11 cellular contexts compared by ENCODE assay signal in the genomic region with DNA sequence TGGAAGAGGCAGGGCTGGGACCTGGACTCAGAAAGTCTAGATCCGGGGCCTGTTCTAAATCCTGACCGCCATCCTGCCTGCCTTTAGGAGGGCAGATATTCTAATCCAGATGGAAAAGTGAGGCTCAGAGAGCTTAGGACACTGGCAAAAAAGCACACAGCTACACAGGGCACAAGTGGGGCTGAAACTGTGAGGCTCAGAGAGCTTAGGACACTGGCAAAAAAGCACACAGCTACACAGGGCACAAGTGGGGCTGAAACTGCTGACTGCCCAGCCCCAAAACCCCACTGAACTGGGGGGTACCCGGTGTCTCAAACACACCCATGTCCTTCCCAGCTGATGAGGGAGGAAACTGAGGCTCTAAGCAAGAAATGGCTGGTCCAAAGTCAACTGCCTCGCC. TPM values are rescaled to one million over a fixed set of nuclear protein-coding genes. Genes with fewer than 3 reads are reported as not detected.
DNase-seq lines count a peak whose midpoint lies in the region; ATAC-seq and TF ChIP-seq lines count a peak whose summit lies in the region.
"Had no signal": no experiment of that assay in that cellular context is flagged by ENCODE, and none has a peak within 500 bp of the region (broad histone marks: within the 10 kb centered on the region; RNA-seq: fewer than 3 reads in every experiment).

No MANE protein-coding gene starts in this region.

- TF ChIP-seq POLR2A in vagina (IDR thresholded peaks at IDR 0.05): no peak

- 83 to 86% methylated on average over 4 of the region's 4 CpGs for WGBS in heart right ventricle, 2 donors
- 88 to 89% methylated on average over 3 to 4 of the region's 4 CpGs for WGBS in mesodermal cell (ENCODE audit: insufficient coverage in 2 of 2), 2 experiments

- intact Hi-C loops in heart right ventricle (cut with DNase I) (loop anchor here in 3 of 10 donors (5.0 kb wide), 3 partner anchors 108 to 378 kb away; a partner anchor contains a TSS), Right ventricle myocardium inferior (cut with DNase I) (loop anchor here (5.0 to 10.0 kb wide), 2 partner anchors 198 to 380 kb away; a partner anchor contains a TSS), vagina (cut with DNase I) (loop anchor here (5.0 kb wide), 1 partner anchor 108 kb away; a partner anchor contains a TSS)

- peak overlapping the region in 8 of 10 donors; percentile 61 to 89 (median 78) for H3K4me3 ChIP-seq in heart right ventricle
- peak overlapping the region; percentile 100 for H3K4me3 ChIP-seq in choroid plexus epithelial cell (ENCODE audit: low read depth, low read length)
- peak overlapping the region; percentile 99 for H3K4me3 ChIP-seq in mesodermal cell (ENCODE audit: extremely low read depth, insufficient read depth, low read length, poor library complexity, severe bottlenecking)
- peak overlapping the region; percentile 80 to 98 for H3K4me3 ChIP-seq in vagina

- H3K27me3 ChIP-seq in heart right ventricle: no peaks in the 10 kb centered on the region
- no peaks in the 10 kb centered on the region for H3K27me3 ChIP-seq in vagina

- DNase-seq in heart right ventricle: no peak
- DNase-seq in Right ventricle myocardium inferior (ENCODE audit: missing footprints): no peak
- DNase-seq in choroid plexus epithelial cell (ENCODE audit: low read depth): no peak
- no peak for DNase-seq in vagina (ENCODE audit: extremely low spot score in 2 of 2)
- DNase-seq in NCI-H2196 treated with DMSO at 0.1 percent for 48 hours (lab: John Stamatoyannopoulos, UW; ENCODE audit: unreplicated experiment): no peak
- no peak for DNase-seq in NCI-H1436 treated with DMSO at 0.1 percent for 48 hours (lab: John Stamatoyannopoulos, UW)
- no peak for DNase-seq in inferior parietal cortex (ENCODE audit: extremely low spot score)
- DNase-seq: activated CD4-positive, alpha-beta T cell treated with anti-CD3 and anti-CD28 coated beads for 48 hours; NCI-H82 had no signal

- H3K27ac ChIP-seq in heart right ventricle (peak overlapping the region in 7 of 10 donors; percentile 91 to 99 (median 98)), mesodermal cell (ENCODE audit: low read depth, low read length, severe bottlenecking) (no peak overlapping the region), vagina (peak overlapping the region; percentile 99)

- H3K36me3 ChIP-seq in heart right ventricle (peaks cover 0 to 42% (median 18%) of the 10 kb centered on the region in 9 donors), mesodermal cell (ENCODE audit: control insufficient read depth, insufficient read depth, low read length) (peaks cover 44% of the 10 kb centered on the region), vagina (peaks cover 0 to 14% of the 10 kb centered on the region in 2 donors)

- H3K9me3 ChIP-seq in heart right ventricle (no peaks in the 10 kb centered on the region), mesodermal cell (ENCODE audit: control insufficient read depth, low read length) (no peaks in the 10 kb centered on the region), vagina (no peaks in the 10 kb centered on the region)

- H3K4me1 ChIP-seq in heart right ventricle (peaks cover 9 to 43% (median 31%) of the 10 kb centered on the region in 9 donors), mesodermal cell (ENCODE audit: control insufficient read depth, insufficient read depth, low read length, poor library complexity, severe bottlenecking) (peaks cover 11% of the 10 kb centered on the region), vagina (peaks cover 41% of the 10 kb centered on the region)

- ATAC-seq in heart right ventricle (no peak), Right ventricle myocardium inferior (no peak)
- ATAC-seq: sciatic nerve had no signal

- TF ChIP-seq CTCF in heart right ventricle (IDR thresholded peaks at IDR 0.05) (no peak), choroid plexus epithelial cell (conservative IDR thresholded peaks at IDR 0.05; ENCODE audit: low read depth, low read length) (no peak), vagina (IDR thresholded peaks at IDR 0.05) (no peak)

RNA-seq across cellular contexts. Expression of a gene that starts 2.0 kb away (rescaled TPM):
- total RNA-seq in heart right ventricle (10 to 100 TPM; 26.0 to 51.9 (median 32.4) TPM), Right ventricle myocardium inferior (37.2 TPM), vagina (16.9 TPM)
- polyA plus RNA-seq in heart right ventricle: 10 to 100 TPM; 42.6 to 48.1 TPM
- 49.5 TPM for polyA plus RNA-seq in mesodermal cell (2013, experiment 1 of 2)
- 40.1 TPM for polyA plus RNA-seq in mesodermal cell (2013, experiment 2 of 2)

RNA-seq across cellular contexts. Expression of a gene that starts 2.3 kb away (rescaled TPM):
- 10 to 100 TPM; 40.6 to 57.9 (median 50.6) TPM for total RNA-seq in heart right ventricle
- 10 to 100 TPM; 30.4 to 41.7 TPM for polyA plus RNA-seq in heart right ventricle
- 44.9 TPM for total RNA-seq in Right ventricle myocardium inferior
- polyA plus RNA-seq in mesodermal cell (2013, experiment 1 of 2): 37.6 TPM
- polyA plus RNA-seq in mesodermal cell (2013, experiment 2 of 2): 34.7 TPM
- 34.9 TPM for total RNA-seq in vagina

RNA-seq across cellular contexts. Expression of a gene that starts 7.8 kb away (rescaled TPM):
- total RNA-seq in heart right ventricle (10 to 100 TPM; 24.0 to 43.9 (median 34.6) TPM), Right ventricle myocardium inferior (36.9 TPM), vagina (40.3 TPM)
- 10 to 100 TPM; 31.8 to 91.7 TPM for polyA plus RNA-seq in heart right ventricle
- polyA plus RNA-seq in mesodermal cell (2013, experiment 1 of 2): 49.6 TPM
- 41.8 TPM for polyA plus RNA-seq in mesodermal cell (2013, experiment 2 of 2)

RNA-seq across cellular contexts. Expression of a gene that starts 21.5 kb away (rescaled TPM):
- total RNA-seq in heart right ventricle (10 to 100 TPM in 1 of 10 donors, under 1 TPM in 7, not detected in 2; 0.26 to 26.9 (median 0.60) TPM), Right ventricle myocardium inferior (0.30 TPM), vagina (not detected)
- polyA plus RNA-seq in heart right ventricle: under 1 TPM in 1 of 2 donors, not detected in 1; 0.33 TPM
- polyA plus RNA-seq in mesodermal cell (2013, experiment 1 of 2): 1.8 TPM
- polyA plus RNA-seq in mesodermal cell (2013, experiment 2 of 2): 0.81 TPM

RNA-seq across cellular contexts. Expression of a gene that starts 24.2 kb away (rescaled TPM):
- 100 to 1,000 TPM in 3 of 10 donors, 10 to 100 TPM in 7; 67.8 to 137 (median 90.0) TPM for total RNA-seq in heart right ventricle
- polyA plus RNA-seq in heart right ventricle: 100 to 1,000 TPM; 107 to 220 TPM
- total RNA-seq in Right ventricle myocardium inferior: 122 TPM
- 311 TPM for polyA plus RNA-seq in mesodermal cell (2013, experiment 1 of 2)
- 245 TPM for polyA plus RNA-seq in mesodermal cell (2013, experiment 2 of 2)
- 109 TPM for total RNA-seq in vagina
